27 cellular contexts compared by ENCODE assay signal in the genomic region with DNA sequence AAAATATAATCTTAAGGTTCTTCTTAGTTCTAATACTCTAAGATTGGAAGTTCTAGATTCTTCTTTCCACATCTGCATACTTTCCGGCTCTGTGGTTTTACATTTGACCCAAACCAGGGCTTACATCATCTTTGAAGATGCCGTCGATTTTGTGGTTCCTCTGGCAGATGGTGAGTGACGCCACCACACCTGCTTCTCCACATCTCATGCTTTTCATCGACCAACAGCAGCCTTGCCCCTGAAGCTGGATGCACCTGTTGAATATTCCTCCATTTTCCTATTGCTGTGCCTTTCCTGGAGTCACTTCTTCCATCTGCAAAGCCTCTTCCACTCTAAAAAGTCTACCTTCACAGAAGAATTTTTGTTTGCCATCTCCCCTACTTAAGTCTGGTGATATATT.
DNase-seq lines count a peak whose midpoint lies in the region; ATAC-seq and TF ChIP-seq lines count a peak whose summit lies in the region.
"Had no signal": no experiment of that assay in that cellular context is flagged by ENCODE, and none has a peak within 500 bp of the region (broad histone marks: within the 10 kb centered on the region; RNA-seq: fewer than 3 reads in every experiment).

No MANE protein-coding gene starts in this region.

- TF ChIP-seq CTCF in endothelial cell (IDR thresholded peaks at IDR 0.05; ENCODE audit: unreplicated experiment) = no peak

- peak overlapping the region; percentile 70 for H3K27ac Mint-ChIP-seq in T-helper 2 cell treated with Interferon-gamma antibody and Interleukin-4, amounts not matched to agents 5 μg/mL and 100 μg/mL, for 36 hours
- H3K27ac Mint-ChIP-seq in CD8-positive, alpha-beta memory T cell = peak overlapping the region; percentile 5 to 95 (median 40)
- H3K27ac Mint-ChIP-seq in T-helper 17 cell (peak overlapping the region; percentile 17), endothelial cell (ENCODE audit: unreplicated experiment) (no peak overlapping the region)
- H3K27ac Mint-ChIP-seq: HFFc6, naive B cell, type B pancreatic cell had no signal

- no peaks in the 10 kb centered on the region for H3K9me3 ChIP-seq in CD8-positive, alpha-beta memory T cell (ENCODE audit: low read length)
- no peaks in the 10 kb centered on the region for H3K9me3 ChIP-seq in T-helper 17 cell (ENCODE audit: control insufficient read depth, low read length, poor library complexity, severe bottlenecking)
- H3K9me3 ChIP-seq: ovary, Peyer's patch had no signal

- H3K9me3 Mint-ChIP-seq in T-helper 2 cell treated with Interferon-gamma antibody and Interleukin-4, amounts not matched to agents 5 μg/mL and 100 μg/mL, for 36 hours = peaks cover 31% of the 10 kb centered on the region
- H3K9me3 Mint-ChIP-seq in CD8-positive, alpha-beta memory T cell = peaks cover 0 to 2% (median 0%) of the 10 kb centered on the region in 5 donors
- H3K9me3 Mint-ChIP-seq in endothelial cell (ENCODE audit: unreplicated experiment) = no peaks in the 10 kb centered on the region

- no peak for DNase-seq in T-helper 2 cell treated with Interferon-gamma antibody and Interleukin-4, amounts not matched to agents 5 μg/mL and 100 μg/mL, for 36 hours (ENCODE audit: low spot score)
- DNase-seq in T-helper 2 cell (no peak), T-helper 17 cell (no peak), endothelial cell (ENCODE audit: low spot score) (no peak), NCI-H1436 treated with DMSO at 0.1 percent for 48 hours (lab: John Stamatoyannopoulos, UW) (no peak), retina (no peak)
- DNase-seq in CD8-positive, alpha-beta memory T cell = no peak
- DNase-seq in stimulated activated CD4-positive, alpha-beta T cell treated with anti-CD3 and anti-CD28 coated beads, Interleukin-1b, Interleukin-23, amount 100 ng/mL, for 48 hours = no peak
- DNase-seq: activated CD4-positive, CD25-positive, alpha-beta regulatory T cell; activated naive CD4-positive, alpha-beta T cell treated with Interleukin-2 at 50 U/mL for 16 hours; AML-193; COR-L47; DMS79 treated with DMSO at 0.1 percent for 48 hours; foreskin fibroblast; HFFc6; Karpas-422; mesendoderm; naive B cell; NCI-H1105 treated with DMSO at 0.1 percent for 48 hours; NCI-H2107; ovary; Peyer's patch; right cardiac atrium; stimulated activated CD4-positive, alpha-beta T cell treated with anti-CD3 and anti-CD28 coated beads, Interleukin-12 subunit alpha, Interleukin-12 subunit beta, amount 100 ng/mL, for 4 hours; T-helper 9 cell had no signal

- H3K36me3 ChIP-seq in CD8-positive, alpha-beta memory T cell (ENCODE audit: insufficient read depth, low read length) = peaks cover 81% of the 10 kb centered on the region
- H3K36me3 ChIP-seq: ovary, Peyer's patch had no signal

- H3K4me3 Mint-ChIP-seq in T-helper 2 cell treated with Interferon-gamma antibody and Interleukin-4, amounts not matched to agents 5 μg/mL and 100 μg/mL, for 36 hours = no peak overlapping the region
- H3K4me3 Mint-ChIP-seq in CD8-positive, alpha-beta memory T cell = peak overlapping the region in 2 of 7 donors; percentile 15 to 51
- H3K4me3 Mint-ChIP-seq in T-helper 17 cell = no peak overlapping the region
- H3K4me3 Mint-ChIP-seq in endothelial cell (ENCODE audit: unreplicated experiment) = peak overlapping the region; percentile 64
- H3K4me3 Mint-ChIP-seq: HFFc6, type B pancreatic cell had no signal

- peaks cover 92% of the 10 kb centered on the region for H3K36me3 Mint-ChIP-seq in T-helper 2 cell treated with Interferon-gamma antibody and Interleukin-4, amounts not matched to agents 5 μg/mL and 100 μg/mL, for 36 hours (ENCODE audit: low read depth)
- H3K36me3 Mint-ChIP-seq in CD8-positive, alpha-beta memory T cell = peaks cover 73 to 96% (median 75%) of the 10 kb centered on the region in 3 donors
- H3K36me3 Mint-ChIP-seq in T-helper 17 cell (ENCODE audit: low read depth) = peaks cover 22% of the 10 kb centered on the region
- H3K36me3 Mint-ChIP-seq in endothelial cell (ENCODE audit: low read depth, unreplicated experiment) = peaks cover 85% of the 10 kb centered on the region

- H3K27ac ChIP-seq in CD8-positive, alpha-beta memory T cell (ENCODE audit: low read depth, low read length) = no peak overlapping the region
- H3K27ac ChIP-seq: ovary, Peyer's patch had no signal

- no peaks in the 10 kb centered on the region for H3K27me3 ChIP-seq in CD8-positive, alpha-beta memory T cell (ENCODE audit: insufficient read depth, low read length, poor library complexity, severe bottlenecking)
- H3K27me3 ChIP-seq: ovary, Peyer's patch had no signal

- H3K4me3 ChIP-seq in CD8-positive, alpha-beta memory T cell (ENCODE audit: low read length) = no peak overlapping the region
- H3K4me3 ChIP-seq: ovary, Peyer's patch had no signal

- no peaks in the 10 kb centered on the region for H3K4me1 ChIP-seq in CD8-positive, alpha-beta memory T cell (ENCODE audit: insufficient read depth, low read length)
- H3K4me1 ChIP-seq: Peyer's patch had no signal

- H3K4me1 Mint-ChIP-seq in T-helper 2 cell treated with Interferon-gamma antibody and Interleukin-4, amounts not matched to agents 5 μg/mL and 100 μg/mL, for 36 hours (ENCODE audit: low read depth) = peaks cover 18% of the 10 kb centered on the region
- H3K4me1 Mint-ChIP-seq in CD8-positive, alpha-beta memory T cell = peaks cover 21 to 47% (median 45%) of the 10 kb centered on the region in 3 donors
- H3K4me1 Mint-ChIP-seq in T-helper 17 cell (peaks cover 13% of the 10 kb centered on the region), endothelial cell (ENCODE audit: unreplicated experiment) (no peaks in the 10 kb centered on the region)
- H3K4me1 Mint-ChIP-seq: naive B cell had no signal

- no peaks in the 10 kb centered on the region for H3K27me3 Mint-ChIP-seq in T-helper 2 cell treated with Interferon-gamma antibody and Interleukin-4, amounts not matched to agents 5 μg/mL and 100 μg/mL, for 36 hours (ENCODE audit: low read depth)
- H3K27me3 Mint-ChIP-seq in CD8-positive, alpha-beta memory T cell = peaks cover 0 to 5% of the 10 kb centered on the region in 2 donors
- H3K27me3 Mint-ChIP-seq in T-helper 17 cell = no peaks in the 10 kb centered on the region
- peaks cover 4% of the 10 kb centered on the region for H3K27me3 Mint-ChIP-seq in endothelial cell (ENCODE audit: unreplicated experiment)
- H3K27me3 Mint-ChIP-seq: type B pancreatic cell had no signal

- CTCF ChIA-PET in CD8-positive, alpha-beta memory T cell (lab: Charles Lee) = interaction anchor here (0.8 to 1.5 kb wide), 2 partner anchors 40 to 210 kb away, joined by 3 read pairs; no protein-coding TSS in a partner anchor

- no peak for ATAC-seq in T-helper 17 cell
- ATAC-seq: left lobe of liver, right cardiac atrium had no signal

- POLR2A ChIA-PET in CD8-positive, alpha-beta memory T cell (lab: Charles Lee) = no interaction called here
